ENCODE assay signal across 14 cellular contexts in the genomic region with DNA sequence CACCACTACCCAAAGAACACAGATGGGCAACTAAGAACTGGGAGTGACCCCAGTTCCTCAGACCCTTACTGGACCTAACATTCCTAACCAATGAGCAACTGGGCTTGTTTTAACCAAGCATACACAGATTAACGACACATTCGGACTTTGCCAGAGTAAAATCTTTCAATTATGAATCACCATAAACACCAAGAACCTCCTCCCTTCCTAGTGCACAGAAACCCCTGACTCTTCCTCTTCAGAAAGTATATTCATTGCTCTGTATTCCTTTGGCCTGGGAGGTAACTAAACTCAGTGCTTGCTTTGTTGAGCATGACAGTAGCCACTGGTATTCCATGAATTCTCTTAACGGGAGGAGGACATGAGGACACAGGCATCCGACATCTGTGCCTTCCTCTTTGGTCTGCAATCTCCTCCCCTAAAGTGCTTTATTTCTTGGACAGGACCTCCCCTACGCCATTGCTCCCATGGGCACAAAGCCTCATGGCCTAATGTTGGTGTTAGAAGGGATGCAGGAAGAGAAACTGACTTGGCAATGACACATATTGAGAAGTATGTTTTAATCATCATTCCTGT. TPM values are rescaled to one million over a fixed set of nuclear protein-coding genes. Genes with fewer than 3 reads are reported as not detected.
DNase-seq lines count a peak whose midpoint lies in the region; ATAC-seq, FAIRE-seq and TF ChIP-seq lines count a peak whose summit lies in the region.
"Had no signal": no experiment of that assay in that cellular context is flagged by ENCODE, and none has a peak within 500 bp of the region (broad histone marks: within the 10 kb centered on the region; RNA-seq: fewer than 3 reads in every experiment).

No MANE protein-coding gene starts in this region.

- no peak overlapping the region for H3K27ac Mint-ChIP-seq in immature natural killer cell
- H3K27ac Mint-ChIP-seq in activated CD4-positive, alpha-beta memory T cell treated with anti-CD3 and anti-CD28 coated beads for 36 hours = no peak overlapping the region
- no peak overlapping the region for H3K27ac Mint-ChIP-seq in stimulated activated memory B cell treated with anti-CD40 and anti-IgM and Interleukin-4, amounts not matched to agents 10 μg/mL and 1 μg/mL and 100 μg/mL, for 72 hours

- POLR2A ChIA-PET in activated CD4-positive, alpha-beta memory T cell treated with anti-CD3 and anti-CD28 coated beads for 36 hours (lab: Charles Lee) = no interaction called here

- peak; percentile 82 for FAIRE-seq in bronchial epithelial cell (lab: Jason Lieb, UNC)

- no peak for TF ChIP-seq CTCF in bronchial epithelial cell (IDR thresholded peaks at IDR 0.05; ENCODE audit: insufficient read depth, low read length, severe bottlenecking)

- no peaks in the 10 kb centered on the region for H3K27me3 ChIP-seq in bronchial epithelial cell (ENCODE audit: control insufficient read depth, insufficient read depth, low read length)
- H3K27me3 ChIP-seq: heart left ventricle had no signal

- intact Hi-C loops in activated CD4-positive, alpha-beta memory T cell treated with anti-CD3 and anti-CD28 coated beads for 36 hours (cut with micrococcal nuclease) = no loop called here

- no peak overlapping the region for H3K4me3 ChIP-seq in bronchial epithelial cell (ENCODE audit: low read depth, low read length)
- H3K4me3 ChIP-seq: heart left ventricle had no signal

- H3K36me3 Mint-ChIP-seq in immature natural killer cell = no peaks in the 10 kb centered on the region
- no peaks in the 10 kb centered on the region for H3K36me3 Mint-ChIP-seq in activated CD4-positive, alpha-beta memory T cell treated with anti-CD3 and anti-CD28 coated beads for 36 hours
- H3K36me3 Mint-ChIP-seq in stimulated activated memory B cell treated with anti-CD40 and anti-IgM and Interleukin-4, amounts not matched to agents 10 μg/mL and 1 μg/mL and 100 μg/mL, for 72 hours = no peaks in the 10 kb centered on the region

- H3K27me3 Mint-ChIP-seq in immature natural killer cell (ENCODE audit: low read depth in 3 of 3) = no peaks in the 10 kb centered on the region
- no peaks in the 10 kb centered on the region for H3K27me3 Mint-ChIP-seq in activated CD4-positive, alpha-beta memory T cell treated with anti-CD3 and anti-CD28 coated beads for 36 hours
- H3K27me3 Mint-ChIP-seq in stimulated activated memory B cell treated with anti-CD40 and anti-IgM and Interleukin-4, amounts not matched to agents 10 μg/mL and 1 μg/mL and 100 μg/mL, for 72 hours = no peaks in the 10 kb centered on the region
- H3K27me3 Mint-ChIP-seq: central memory CD8-positive, alpha-beta T cell had no signal

- CTCF ChIA-PET in activated CD4-positive, alpha-beta memory T cell treated with anti-CD3 and anti-CD28 coated beads for 36 hours (lab: Charles Lee) = no interaction called here

- H3K4me1 Mint-ChIP-seq in immature natural killer cell = no peaks in the 10 kb centered on the region
- no peaks in the 10 kb centered on the region for H3K4me1 Mint-ChIP-seq in activated CD4-positive, alpha-beta memory T cell treated with anti-CD3 and anti-CD28 coated beads for 36 hours (ENCODE audit: low read depth)
- no peaks in the 10 kb centered on the region for H3K4me1 Mint-ChIP-seq in stimulated activated memory B cell treated with anti-CD40 and anti-IgM and Interleukin-4, amounts not matched to agents 10 μg/mL and 1 μg/mL and 100 μg/mL, for 72 hours
- H3K4me1 Mint-ChIP-seq: central memory CD8-positive, alpha-beta T cell had no signal

- no peak overlapping the region for H3K4me3 Mint-ChIP-seq in immature natural killer cell
- no peak overlapping the region for H3K4me3 Mint-ChIP-seq in activated CD4-positive, alpha-beta memory T cell treated with anti-CD3 and anti-CD28 coated beads for 36 hours
- no peak overlapping the region for H3K4me3 Mint-ChIP-seq in stimulated activated memory B cell treated with anti-CD40 and anti-IgM and Interleukin-4, amounts not matched to agents 10 μg/mL and 1 μg/mL and 100 μg/mL, for 72 hours
- H3K4me3 Mint-ChIP-seq: central memory CD8-positive, alpha-beta T cell had no signal

- H3K36me3 ChIP-seq in bronchial epithelial cell (ENCODE audit: control insufficient read depth, insufficient read depth, low read length) = no peaks in the 10 kb centered on the region

- no peak for ATAC-seq in left lobe of liver
- ATAC-seq in stimulated activated memory B cell treated with anti-CD40 and anti-IgM and Interleukin-4, amounts not matched to agents 10 μg/mL and 1 μg/mL and 100 μg/mL, for 72 hours = no peak
- ATAC-seq: heart left ventricle had no signal

- peaks cover 0 to 6% (median under 1%) of the 10 kb centered on the region in 6 donors for H3K9me3 Mint-ChIP-seq in immature natural killer cell
- H3K9me3 Mint-ChIP-seq in activated CD4-positive, alpha-beta memory T cell treated with anti-CD3 and anti-CD28 coated beads for 36 hours = no peaks in the 10 kb centered on the region
- H3K9me3 Mint-ChIP-seq in stimulated activated memory B cell treated with anti-CD40 and anti-IgM and Interleukin-4, amounts not matched to agents 10 μg/mL and 1 μg/mL and 100 μg/mL, for 72 hours = no peaks in the 10 kb centered on the region

- DNase-seq in A172 (ENCODE audit: low spot score) (peak; percentile 67), HS-27A (ENCODE audit: low read depth) (peak; percentile 92), bronchial epithelial cell (ENCODE audit: low read depth) (peak; percentile 85), kidney glomerular epithelial cell (lab: John Stamatoyannopoulos, UW) (peak; percentile 92), left lobe of liver (ENCODE audit: low spot score) (no peak), immature natural killer cell (no peak)
- no peak for DNase-seq in activated CD4-positive, alpha-beta memory T cell treated with anti-CD3 and anti-CD28 coated beads for 36 hours
- DNase-seq: 8988T, heart left ventricle, NCI-H1048, NCI-H510A treated with DMSO at 0.1 percent for 48 hours, retina had no signal

RNA-seq across cellular contexts. Expression of gene SEC16B, which starts 42.7 kb away (rescaled TPM):
- 0.05 and 0.19 TPM in 2 replicates for total RNA-seq in A172 (2014; rRNA removed; shearing (Covaris generic))
- total RNA-seq in bronchial epithelial cell = 0.26 TPM in 2 replicates
- 60.3 TPM for total RNA-seq in left lobe of liver
- polyA plus RNA-seq in immature natural killer cell = under 1 TPM in 1 of 3 donors, not detected in 2; 0.21 TPM
- total RNA-seq in activated CD4-positive, alpha-beta memory T cell treated with anti-CD3 and anti-CD28 coated beads for 36 hours = not detected

Comparison
In these comparisons a context has a peak if more than half of its experiments do, and no peak if none do; other contexts are left out.
1. DNase-seq: peak in A172 (single experiment), HS-27A (single experiment), bronchial epithelial cell (single experiment) and kidney glomerular epithelial cell (single experiment); none in left lobe of liver (single experiment), immature natural killer cell (0 of 3) and activated CD4-positive, alpha-beta memory T cell treated with anti-CD3 and anti-CD28 coated beads for 36 hours (single experiment).
2. RNA of gene SEC16B, which starts 42.7 kb away (total RNA-seq): 60.3 TPM in left lobe of liver (single experiment); 0.26 TPM in bronchial epithelial cell, 0.05 to 0.19 TPM in A172 and not detected in activated CD4-positive, alpha-beta memory T cell treated with anti-CD3 and anti-CD28 coated beads for 36 hours; every median in the first group is over 10 times any median in the second.